ENCODE assay signal across 9 cellular contexts in genomic region chr16:2755158-2755557, GRCh38. TPM values are rescaled to one million over a fixed set of nuclear protein-coding genes. Genes with fewer than 3 reads are reported as not detected.
DNase-seq lines count a peak whose midpoint lies in the region; ATAC-seq and TF ChIP-seq lines count a peak whose summit lies in the region.
"Had no signal": no experiment of that assay in that cellular context is flagged by ENCODE, and none has a peak within 500 bp of the region (broad histone marks: within the 10 kb centered on the region; RNA-seq: fewer than 3 reads in every experiment).

No MANE protein-coding gene starts in this region.

- H3K27ac Mint-ChIP-seq in nephron, result peak overlapping the region; percentile 94 to 99 (median 94)

- peaks cover 53% of the 10 kb centered on the region for H3K4me1 Mint-ChIP-seq in nephron

- H3K4me1 ChIP-seq in KMS-11 (ENCODE audit: low read depth, poor library complexity, severe bottlenecking), result peaks cover 29% of the 10 kb centered on the region

- H3K27me3 ChIP-seq in BJ (ENCODE audit: control insufficient read depth, insufficient read depth, low read length) (no peaks in the 10 kb centered on the region), KMS-11 (ENCODE audit: insufficient read depth, low read depth) (no peaks in the 10 kb centered on the region)

- no peak overlapping the region for H3K9ac ChIP-seq in KMS-11

- CTCF ChIA-PET in BJ (lab: Yijun Ruan, JAX), result interaction anchor here (1.0 kb wide), 1 partner anchor 9 kb away, joined by 3 read pairs; no protein-coding TSS in a partner anchor

- ATAC-seq in HG03342 (IDR thresholded peaks at IDR 0.05; ENCODE audit: unreplicated experiment), result no peak

- H2AFZ ChIP-seq in KMS-11 (ENCODE audit: low read depth), result no peak overlapping the region

- peak overlapping the region; percentile 90 to 97 (median 92) for H3K4me3 Mint-ChIP-seq in nephron

- H4K20me1 ChIP-seq in KMS-11 (ENCODE audit: insufficient read depth), result peaks cover 49% of the 10 kb centered on the region

- TF ChIP-seq CTCF in BJ (IDR thresholded peaks at IDR 0.05; ENCODE audit: insufficient read depth, low read depth, low read length) (no peak), KMS-11 (conservative IDR thresholded peaks at IDR 0.05; ENCODE audit: low read depth, low read length) (no peak), coronary artery (IDR thresholded peaks at IDR 0.05) (no peak), nephron (IDR thresholded peaks at IDR 0.05; ENCODE audit: unreplicated experiment in 3 of 3) (no peak)

- peaks cover 61% of the 10 kb centered on the region for H3K36me3 Mint-ChIP-seq in nephron (ENCODE audit: low read depth)

- H3K9me3 Mint-ChIP-seq in nephron, result peaks cover 5% of the 10 kb centered on the region

- H3K36me3 ChIP-seq in BJ (ENCODE audit: control insufficient read depth, insufficient read depth, low read length) (peaks cover 19% of the 10 kb centered on the region), KMS-11 (ENCODE audit: insufficient read depth) (peaks cover 32% of the 10 kb centered on the region)

- DNase-seq in BJ (ENCODE audit: low read depth) (no peak), coronary artery (ENCODE audit: low spot score) (no peak), NCI-H2081 (lab: John Stamatoyannopoulos, UW) (no peak), superior temporal gyrus (ENCODE audit: extremely low spot score) (no peak), COLO829 (ENCODE audit: low spot score) (no peak)
- DNase-seq: NCI-H1694 treated with DMSO at 0.1 percent for 48 hours had no signal

- H3K4me2 ChIP-seq in KMS-11, result peak overlapping the region; percentile 87

- peaks cover 73% of the 10 kb centered on the region for H3K79me2 ChIP-seq in KMS-11 (ENCODE audit: insufficient read depth, low read depth)

- no peaks in the 10 kb centered on the region for H3K27me3 Mint-ChIP-seq in nephron (ENCODE audit: low read depth)

- peak overlapping the region; percentile 2; the same call in 1 of the 2 replicates for H3K27ac ChIP-seq in KMS-11
- no peak overlapping the region for H3K27ac ChIP-seq in coronary artery

- POLR2A ChIA-PET in BJ (lab: Charles Lee), result no interaction called here

- 0 out of 2 replicates have a peak overlapping the region, but pooled peaks have one; percentile 7 for H3K4me3 ChIP-seq in BJ (ENCODE audit: low read depth, low read length)
- H3K4me3 ChIP-seq in KMS-11 (IDR thresholded peaks at IDR 0.05; ENCODE audit: insufficient read depth, low read depth, low read length), result no peak overlapping the region
- H3K4me3 ChIP-seq in coronary artery, result peak overlapping the region; percentile 87

RNA-seq across cellular contexts. Expression of gene SRRM2, which starts 2.7 kb away (rescaled TPM):
- polyA plus RNA-seq in BJ (2011; rRNA removed), result 72.6 and 105 TPM in 2 replicates
- polyA minus RNA-seq in BJ (2011; rRNA and poly(A)+ RNA removed), result 123 and 181 TPM in 2 replicates

RNA-seq across cellular contexts. Expression of gene ELOB, which starts 21.9 kb away (rescaled TPM):
- polyA plus RNA-seq in BJ (2011; rRNA removed), result 212 and 215 TPM in 2 replicates
- 70.8 and 133 TPM in 2 replicates for polyA minus RNA-seq in BJ (2011; rRNA and poly(A)+ RNA removed)

RNA-seq across cellular contexts. Expression of gene PRSS33, which starts 32.2 kb away (rescaled TPM):
- not detected in 2 replicates for polyA plus RNA-seq in BJ (2011; rRNA removed)
- not detected in 2 replicates for polyA minus RNA-seq in BJ (2011; rRNA and poly(A)+ RNA removed)

RNA-seq across cellular contexts. Expression of gene PRSS27, which starts 35.1 kb away (rescaled TPM):
- polyA plus RNA-seq in BJ (2011; rRNA removed), result 0.81 and 0.97 TPM in 2 replicates
- polyA minus RNA-seq in BJ (2011; rRNA and poly(A)+ RNA removed), result 0.36 and 0.57 TPM in 2 replicates

RNA-seq across cellular contexts. Expression of gene PRSS41, which starts 43.1 kb away (rescaled TPM):
- polyA plus RNA-seq in BJ (2011; rRNA removed), result not detected in 2 replicates
- not detected in 2 replicates for polyA minus RNA-seq in BJ (2011; rRNA and poly(A)+ RNA removed)
